In genomic region chr9:104868687-104869404, GRCh38 we compare ENCODE assay signal across 8 cellular contexts. TPM values are rescaled to one million over a fixed set of nuclear protein-coding genes. Genes with fewer than 3 reads are reported as not detected.
DNase-seq lines count a peak whose midpoint lies in the region; ATAC-seq, FAIRE-seq and TF ChIP-seq lines count a peak whose summit lies in the region.

No MANE protein-coding gene starts in this region.

- WGBS in body of pancreas, 2 donors = 47 to 59% methylated on average over 12 of the region's 12 CpGs

- no peak overlapping the region for H3K9ac ChIP-seq in kidney (ENCODE audit: low read length in 2 of 2)

- H3K27ac ChIP-seq in body of pancreas (peak overlapping the region in 2 of 4 donors; percentile 38 to 57), kidney (ENCODE audit: low read depth in 2 of 2, low read length in 2 of 2) (peak overlapping the region; percentile 62 to 75)

- TF ChIP-seq CTCF in body of pancreas (IDR thresholded peaks at IDR 0.05) (no peak), kidney (IDR thresholded peaks at IDR 0.05; ENCODE audit: borderline replicate concordance, extremely low read depth, insufficient read depth) (no peak)

- DNase-seq in NCI-H1417 (lab: John Stamatoyannopoulos, UW) (peak in 2 of 3 experiments; percentile 14 to 41), NCI-H1417 treated with DMSO at 0.1 percent for 48 hours (lab: John Stamatoyannopoulos, UW) (no peak), NCI-H2227 treated with DMSO at 0.1 percent for 48 hours (lab: John Stamatoyannopoulos, UW) (peak; percentile 27), body of pancreas (peak; percentile 24 to 73 (median 47)), kidney (peak; percentile 86), posterior cingulate gyrus (no peak)
- peak; percentile 75 for DNase-seq in stimulated activated naive B cell treated with anti-CD40 and anti-IgM and Interleukin-4, amounts not matched to agents 10 μg/mL and 1 μg/mL and 100 μg/mL, for 72 hours

- no peaks in the 10 kb centered on the region for H3K9me3 ChIP-seq in body of pancreas
- no peaks in the 10 kb centered on the region for H3K9me3 ChIP-seq in kidney (ENCODE audit: control insufficient read depth in 1 of 2, low read length in 2 of 2)

- H3K4me3 ChIP-seq in body of pancreas (no peak overlapping the region), kidney (ENCODE audit: low read length in 2 of 2) (no peak overlapping the region)

- peak overlapping the region; percentile 97 for H3K27ac Mint-ChIP-seq in stimulated activated naive B cell treated with anti-CD40 and anti-IgM and Interleukin-4, amounts not matched to agents 10 μg/mL and 1 μg/mL and 100 μg/mL, for 72 hours

- H3K4me3 Mint-ChIP-seq in stimulated activated naive B cell treated with anti-CD40 and anti-IgM and Interleukin-4, amounts not matched to agents 10 μg/mL and 1 μg/mL and 100 μg/mL, for 72 hours = peak overlapping the region; percentile 65 to 84

- H3K9me3 Mint-ChIP-seq in stimulated activated naive B cell treated with anti-CD40 and anti-IgM and Interleukin-4, amounts not matched to agents 10 μg/mL and 1 μg/mL and 100 μg/mL, for 72 hours = no peaks in the 10 kb centered on the region

- no peak for FAIRE-seq in kidney (lab: Jason Lieb, UNC)

- H3K27me3 ChIP-seq in body of pancreas = no peaks in the 10 kb centered on the region

- H3K4me1 Mint-ChIP-seq in stimulated activated naive B cell treated with anti-CD40 and anti-IgM and Interleukin-4, amounts not matched to agents 10 μg/mL and 1 μg/mL and 100 μg/mL, for 72 hours = peaks cover 32 to 40% of the 10 kb centered on the region in 2 donors

- H3K36me3 Mint-ChIP-seq in stimulated activated naive B cell treated with anti-CD40 and anti-IgM and Interleukin-4, amounts not matched to agents 10 μg/mL and 1 μg/mL and 100 μg/mL, for 72 hours = peaks cover 3 to 9% of the 10 kb centered on the region in 2 donors

- H3K36me3 ChIP-seq in body of pancreas (replicated peaks in 1 of 2; ENCODE audit: insufficient read depth in 1 of 2, low read depth in 2 of 2) (no peaks in the 10 kb centered on the region), kidney (ENCODE audit: control insufficient read depth in 1 of 2, insufficient read depth in 2 of 2, low read length in 2 of 2) (no peaks in the 10 kb centered on the region)

- H3K27me3 Mint-ChIP-seq in stimulated activated naive B cell treated with anti-CD40 and anti-IgM and Interleukin-4, amounts not matched to agents 10 μg/mL and 1 μg/mL and 100 μg/mL, for 72 hours = no peaks in the 10 kb centered on the region

- intact Hi-C loops in body of pancreas (cut with DNase I) (loop anchor here (10.0 kb wide), 1 partner anchor 546 kb away; no protein-coding TSS in a partner anchor), kidney (cut with DNase I) (loop anchor here (10.0 kb wide), 1 partner anchor 286 kb away; no protein-coding TSS in a partner anchor), posterior cingulate gyrus (cut with DNase I) (no loop called here)

- peaks cover 23% of the 10 kb centered on the region for H3K4me1 ChIP-seq in body of pancreas
- peaks cover 17 to 26% of the 10 kb centered on the region in 2 donors for H3K4me1 ChIP-seq in kidney (ENCODE audit: control insufficient read depth in 1 of 2, insufficient read depth in 1 of 2, low read depth in 1 of 2, low read length in 2 of 2)

- TF ChIP-seq POLR2A in body of pancreas (IDR thresholded peaks at IDR 0.05) = no peak

- ATAC-seq in HG02973 (IDR thresholded peaks at IDR 0.05; ENCODE audit: unreplicated experiment) = peak; percentile 97
- ATAC-seq in body of pancreas = peak; percentile 63
- peak; percentile 93 to 95 for ATAC-seq in stimulated activated naive B cell treated with anti-CD40 and anti-IgM and Interleukin-4, amounts not matched to agents 10 μg/mL and 1 μg/mL and 100 μg/mL, for 72 hours (replicated peaks)

RNA-seq across cellular contexts. Expression of gene ABCA1, which starts 59.1 kb away (rescaled TPM):
- total RNA-seq in body of pancreas (10 to 100 TPM; 18.1 to 18.9 TPM), kidney (26.1 TPM)
- 1.4 TPM for polyA plus RNA-seq in kidney (ENCODE audit: insufficient read depth, low read depth, low replicate concordance)

Comparison
In these comparisons a context has a peak if more than half of its experiments do, and no peak if none do; other contexts are left out.
1. DNase-seq: peak in NCI-H1417 (2 of 3), NCI-H2227 treated with DMSO at 0.1 percent for 48 hours (single experiment), body of pancreas (4 of 4), kidney (single experiment) and stimulated activated naive B cell treated with anti-CD40 and anti-IgM and Interleukin-4, amounts not matched to agents 10 μg/mL and 1 μg/mL and 100 μg/mL, for 72 hours (single experiment); none in NCI-H1417 treated with DMSO at 0.1 percent for 48 hours (single experiment) and posterior cingulate gyrus (0 of 10).
2. Peak in every context shown above with its lines, with median percentiles within 50 percentile points of each other: ATAC-seq.